In the genomic region with DNA sequence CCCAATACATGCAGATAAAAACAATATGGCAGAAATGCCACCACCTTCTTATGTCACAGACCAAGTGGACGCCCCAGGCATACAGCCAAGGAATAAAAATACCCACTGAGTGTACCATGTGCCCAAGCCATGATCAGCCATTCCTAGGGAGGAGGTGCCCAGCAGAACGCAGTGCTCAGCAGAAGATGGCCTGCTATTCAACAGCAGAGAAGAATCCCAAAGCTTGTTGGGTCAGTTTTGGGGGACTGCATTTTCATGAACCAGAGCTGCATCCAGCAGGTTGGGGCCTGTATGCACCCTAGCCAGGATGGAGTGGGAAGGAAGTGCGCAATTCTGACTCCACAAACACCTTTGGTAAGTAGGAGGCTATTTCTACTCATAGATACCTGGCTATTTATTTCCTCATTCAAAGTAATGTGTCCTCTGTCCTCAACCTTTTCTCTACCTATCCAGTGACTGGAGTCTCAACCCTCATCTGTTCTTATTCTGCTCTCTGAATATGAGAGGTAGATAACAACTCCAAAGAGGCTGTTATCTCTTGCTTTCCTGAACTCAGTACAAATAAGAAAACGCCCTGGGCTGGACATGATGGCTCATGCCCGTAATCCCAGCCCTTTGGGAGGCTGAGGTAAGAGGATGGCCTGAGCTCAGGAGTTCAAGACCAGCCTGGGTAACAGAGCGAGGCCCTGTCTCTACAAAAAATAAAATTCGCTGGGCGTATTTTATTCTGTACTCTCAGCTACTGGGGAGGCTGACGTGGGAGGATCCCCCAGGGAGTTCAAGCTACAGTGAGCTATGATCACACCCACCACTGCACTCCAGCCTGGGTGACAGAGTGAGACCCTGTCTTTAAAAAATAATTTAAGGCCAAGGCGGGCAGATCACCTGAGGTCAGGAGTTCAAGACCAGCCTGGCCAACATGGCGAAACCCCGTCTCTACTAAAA, we compare ENCODE assay signal across 11 cellular contexts. TPM values are rescaled to one million over a fixed set of nuclear protein-coding genes. Genes with fewer than 3 reads are reported as not detected.
A peak's percentile ranks its signal among the peaks of the same experiment; 100 is the strongest.
DNase-seq lines count a peak whose midpoint lies in the region; ATAC-seq and TF ChIP-seq lines count a peak whose summit lies in the region.
"Had no signal": no experiment of that assay in that cellular context is flagged by ENCODE, and none has a peak within 500 bp of the region (broad histone marks: within the 10 kb centered on the region; RNA-seq: fewer than 3 reads in every experiment).

No MANE protein-coding gene starts in this region.

- no peak overlapping the region for H3K27ac ChIP-seq in CD8-positive, alpha-beta T cell (ENCODE audit: low read depth, low read length)
- H3K27ac ChIP-seq in esophagus squamous epithelium: peak overlapping the region; percentile 85 to 100 (median 98)
- peak overlapping the region; percentile 90 for H3K27ac ChIP-seq in osteoblast (ENCODE audit: low read depth, low read length)

- no peak for DNase-seq in CD8-positive, alpha-beta T cell
- DNase-seq in NCI-H226: peak; percentile 33
- no peak for DNase-seq in esophagus squamous epithelium (lab: John Stamatoyannopoulos, UW)
- DNase-seq in osteoblast (ENCODE audit: insufficient read length, low spot score, missing footprints): peak; percentile 69
- no peak for DNase-seq in NCI-H1436 (lab: John Stamatoyannopoulos, UW)
- DNase-seq in NCI-H1417 (lab: John Stamatoyannopoulos, UW): no peak
- no peak for DNase-seq in effector CD4-positive, alpha-beta T cell
- no peak for DNase-seq in OCI-M1 (lab: John Stamatoyannopoulos, UW)
- DNase-seq: activated effector memory CD4-positive, alpha-beta T cell treated with anti-CD3 and anti-CD28 coated beads, Interleukin-2, amount 50 U/mL, for 16 hours; midbrain; NCI-H146 had no signal

- intact Hi-C loops in CD8-positive, alpha-beta T cell (cut with DNase I, micrococcal nuclease): loop anchor here (5.0 to 10.0 kb wide), 2 partner anchors 67 to 79 kb away; a partner anchor contains a TSS
- intact Hi-C loops in esophagus squamous epithelium (cut with DNase I): loop anchor here (5.0 kb wide), 1 partner anchor 64 kb away; a partner anchor contains a TSS

- H3K79me2 ChIP-seq in osteoblast (ENCODE audit: insufficient read depth, low read length): peaks cover 29% of the 10 kb centered on the region

- 62 to 64% methylated on average over 7 of the region's 12 CpGs for WGBS in esophagus squamous epithelium, 2 donors

- peak overlapping the region; percentile 69 for H3K4me2 ChIP-seq in osteoblast (ENCODE audit: insufficient read depth, low read length)

- peaks cover 11% of the 10 kb centered on the region for H4K20me1 ChIP-seq in osteoblast (ENCODE audit: insufficient read depth, low read length)

- no peaks in the 10 kb centered on the region for H3K9me3 Mint-ChIP-seq in CD8-positive, alpha-beta T cell

- ATAC-seq in CD8-positive, alpha-beta T cell: no peak

- no peaks in the 10 kb centered on the region for H3K27me3 Mint-ChIP-seq in CD8-positive, alpha-beta T cell (ENCODE audit: low read depth)

- TF ChIP-seq CTCF in CD8-positive, alpha-beta T cell (IDR thresholded peaks at IDR 0.05): no peak
- TF ChIP-seq CTCF in esophagus squamous epithelium (IDR thresholded peaks at IDR 0.05) (no peak), osteoblast (IDR thresholded peaks at IDR 0.05; ENCODE audit: extremely low read depth, low read depth, low read length) (no peak)

- peaks cover 16% of the 10 kb centered on the region for H3K4me1 ChIP-seq in CD8-positive, alpha-beta T cell (ENCODE audit: insufficient read depth, low read length)
- H3K4me1 ChIP-seq in esophagus squamous epithelium (peaks cover 21 to 65% (median 24%) of the 10 kb centered on the region in 3 donors), osteoblast (ENCODE audit: insufficient read depth, low read length) (peaks cover 40% of the 10 kb centered on the region)

- POLR2A ChIA-PET in CD8-positive, alpha-beta T cell (lab: Charles Lee): no interaction called here

- no peaks in the 10 kb centered on the region for H3K9me3 ChIP-seq in CD8-positive, alpha-beta T cell (ENCODE audit: low read length)
- H3K9me3 ChIP-seq in esophagus squamous epithelium (no peaks in the 10 kb centered on the region), osteoblast (ENCODE audit: low read depth, low read length) (no peaks in the 10 kb centered on the region)

- peaks cover 3% of the 10 kb centered on the region for H3K36me3 Mint-ChIP-seq in CD8-positive, alpha-beta T cell

- no peak overlapping the region for H3K4me3 ChIP-seq in CD8-positive, alpha-beta T cell (ENCODE audit: low read depth, low read length)
- H3K4me3 ChIP-seq in esophagus squamous epithelium (no peak overlapping the region), osteoblast (ENCODE audit: insufficient read depth, low read length) (no peak overlapping the region)

- CTCF ChIA-PET in CD8-positive, alpha-beta T cell (lab: Charles Lee): interaction anchor here (1.1 kb wide), 1 partner anchor 60 kb away, joined by 3 read pairs; no protein-coding TSS in a partner anchor

- no peaks in the 10 kb centered on the region for H3K36me3 ChIP-seq in CD8-positive, alpha-beta T cell (ENCODE audit: insufficient read depth, low read length)
- H3K36me3 ChIP-seq in esophagus squamous epithelium (no peaks in the 10 kb centered on the region), osteoblast (ENCODE audit: insufficient read depth, low read length) (no peaks in the 10 kb centered on the region)

- peak overlapping the region; percentile 37 for H2AFZ ChIP-seq in osteoblast (ENCODE audit: low read length)

- no peak for TF ChIP-seq POLR2A in esophagus squamous epithelium (IDR thresholded peaks at IDR 0.05)

- H3K4me3 Mint-ChIP-seq in CD8-positive, alpha-beta T cell: peak overlapping the region; percentile 22

- peaks cover 19% of the 10 kb centered on the region for H3K4me1 Mint-ChIP-seq in CD8-positive, alpha-beta T cell (ENCODE audit: low read depth)

- no peak overlapping the region for H3K27ac Mint-ChIP-seq in CD8-positive, alpha-beta T cell

- no peaks in the 10 kb centered on the region for H3K27me3 ChIP-seq in CD8-positive, alpha-beta T cell (ENCODE audit: insufficient read depth, low read length)
- H3K27me3 ChIP-seq in esophagus squamous epithelium (no peaks in the 10 kb centered on the region), osteoblast (ENCODE audit: insufficient read depth, low read length) (no peaks in the 10 kb centered on the region)

RNA-seq across cellular contexts. Expression of a gene that starts 2.5 kb away (rescaled TPM):
- total RNA-seq in CD8-positive, alpha-beta T cell: 100 to 1,000 TPM in 1 of 2 experiments, 10 to 100 TPM in 1; 96.5 to 115 TPM
- total RNA-seq in esophagus squamous epithelium: 10 to 100 TPM; 34.6 to 57.9 (median 42.4) TPM
- 123 and 132 TPM in 2 replicates for total RNA-seq in osteoblast

RNA-seq across cellular contexts. Expression of a gene that starts 54.4 kb away (rescaled TPM):
- total RNA-seq in CD8-positive, alpha-beta T cell: 1 to 10 TPM; 1.4 to 2.2 TPM
- 1 to 10 TPM in 2 of 4 donors, under 1 TPM in 2; 0.44 to 1.1 (median 0.83) TPM for total RNA-seq in esophagus squamous epithelium
- 1.4 and 1.5 TPM in 2 replicates for total RNA-seq in osteoblast

Comparison
In these comparisons a context has a peak if more than half of its experiments do, and no peak if none do; other contexts are left out.
1. DNase-seq: peak in NCI-H226 (single experiment) and osteoblast (single experiment); none in CD8-positive, alpha-beta T cell (0 of 7), esophagus squamous epithelium (single experiment), NCI-H1436 (single experiment), NCI-H1417 (0 of 3), effector CD4-positive, alpha-beta T cell (single experiment) and OCI-M1 (single experiment).